ENCODE assay signal across 28 cellular contexts in the genomic region with DNA sequence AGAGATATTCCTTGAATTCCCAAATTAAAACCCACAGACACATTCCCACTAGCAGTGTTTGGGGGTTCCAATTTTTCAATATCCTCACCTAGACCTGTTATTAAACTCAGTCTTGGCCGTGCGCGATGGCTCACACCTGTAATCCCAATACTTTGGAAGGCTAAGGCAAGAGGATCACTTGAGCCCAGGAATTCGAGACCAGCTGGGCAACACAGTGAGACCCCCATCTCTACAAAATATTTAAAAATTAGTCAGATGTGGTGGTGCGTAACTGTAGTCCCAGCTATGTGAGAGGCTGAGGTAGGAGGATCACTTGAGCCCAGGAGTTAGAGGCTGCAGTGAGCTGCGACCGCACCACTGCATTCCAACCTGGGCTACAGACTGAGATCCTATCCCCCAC.
"Had no signal": no experiment of that assay in that cellular context is flagged by ENCODE, and none has a peak within 500 bp of the region (broad histone marks: within the 10 kb centered on the region; RNA-seq: fewer than 3 reads in every experiment).

No MANE protein-coding gene starts in this region.

- H3K9me3 ChIP-seq: ascending aorta, breast epithelium, colonic mucosa had no signal

- DNase-seq: activated CD4-positive, alpha-beta memory T cell treated with anti-CD3 and anti-CD28 coated beads for 36 hours; activated CD4-positive, alpha-beta T cell treated with anti-CD3 and anti-CD28 coated beads for 36 hours; activated CD4-positive, CD25-positive, alpha-beta regulatory T cell; activated CD4-positive, CD25-positive, alpha-beta regulatory T cell treated with anti-CD3 and anti-CD28 coated beads, Interleukin-2, amount 50 U/mL, for 72 hours; activated CD8-positive, alpha-beta memory T cell treated with anti-CD3 and anti-CD28 coated beads, Interleukin-2, amount 10 ng/mL, durations not matched to agents 7 days and 5 days; activated CD8-positive, alpha-beta memory T cell treated with anti-CD3 and anti-CD28 coated beads, Interleukin-2, amount 50 U/mL, for 4 hours; activated CD8-positive, alpha-beta T cell treated with anti-CD3 and anti-CD28 coated beads, Interleukin-2, amount 10 ng/mL, durations not matched to agents 7 days and 5 days; activated effector memory CD4-positive, alpha-beta T cell treated with anti-CD3 and anti-CD28 coated beads, Interleukin-2, amount 50 U/mL, for 16 hours; activated naive CD4-positive, alpha-beta T cell treated with anti-CD3 and anti-CD28 coated beads, Interleukin-2, amount 10 ng/mL, durations not matched to agents 7 days and 5 days; activated naive CD8-positive, alpha-beta T cell treated with anti-CD3 and anti-CD28 coated beads, Interleukin-2, amount 10 ng/mL, durations not matched to agents 7 days and 5 days; activated T-cell treated with anti-CD3 and anti-CD28 coated beads, Interleukin-2, amount 50 U/mL, for 1 hour; activated T-cell treated with anti-CD3 and anti-CD28 coated beads, Interleukin-2, amount 50 U/mL, for 48 hours; central memory CD4-positive, alpha-beta T cell; cerebellar nuclear complex; colonic mucosa; effector memory CD4-positive, alpha-beta T cell; endodermal cell; foreskin fibroblast; head of caudate nucleus; T-helper 1 cell; T-helper 17 cell; T1000; WERI-Rb-1 had no signal

- H3K27me3 ChIP-seq: ascending aorta, breast epithelium, cardiac muscle cell, colonic mucosa had no signal

- H3K27ac ChIP-seq: ascending aorta, breast epithelium, cardiac muscle cell, colonic mucosa, WERI-Rb-1 had no signal

- H3K36me3 ChIP-seq: ascending aorta, breast epithelium, cardiac muscle cell, colonic mucosa, WERI-Rb-1 had no signal

- H3K4me3 ChIP-seq: ascending aorta, breast epithelium, cardiac muscle cell, colonic mucosa had no signal

- ATAC-seq: activated CD4-positive, alpha-beta T cell treated with anti-CD3 and anti-CD28 coated beads for 36 hours; activated CD8-positive, alpha-beta memory T cell treated with anti-CD3 and anti-CD28 coated beads, Interleukin-2, amount 10 ng/mL, durations not matched to agents 7 days and 5 days; activated CD8-positive, alpha-beta T cell treated with anti-CD3 and anti-CD28 coated beads, Interleukin-2, amount 10 ng/mL, durations not matched to agents 7 days and 5 days; activated naive CD4-positive, alpha-beta T cell treated with anti-CD3 and anti-CD28 coated beads, Interleukin-2, amount 50 U/mL, for 72 hours; esophagus mucosa; T-helper 17 cell had no signal

- H3K4me1 ChIP-seq: breast epithelium had no signal
